In the genomic region with DNA sequence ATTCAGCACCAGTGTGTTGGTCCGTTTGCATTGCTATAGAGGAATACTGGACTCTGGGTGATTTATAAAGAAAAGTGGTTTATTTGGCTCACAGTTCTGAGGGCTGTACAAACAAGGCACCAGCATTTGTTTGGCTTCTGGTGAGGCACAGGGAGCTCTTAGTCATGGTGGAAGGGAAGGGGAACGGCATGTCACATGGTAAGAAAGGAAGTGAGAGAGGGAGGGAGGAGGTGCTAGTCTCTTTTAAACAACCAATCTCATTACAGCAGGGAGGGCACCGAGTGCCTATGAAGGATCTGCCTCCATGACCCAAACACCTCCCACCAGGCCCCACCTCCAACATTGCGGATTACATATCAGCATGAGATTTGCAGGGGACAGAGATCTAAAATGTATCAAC, we compare ENCODE assay signal across 15 cellular contexts.
DNase-seq lines count a peak whose midpoint lies in the region; ATAC-seq and TF ChIP-seq lines count a peak whose summit lies in the region.
"Had no signal": no experiment of that assay in that cellular context is flagged by ENCODE, and none has a peak within 500 bp of the region (broad histone marks: within the 10 kb centered on the region; RNA-seq: fewer than 3 reads in every experiment).

No MANE protein-coding gene starts in this region.

- no peak overlapping the region for H3K4me3 Mint-ChIP-seq in activated naive CD8-positive, alpha-beta T cell treated with anti-CD3 and anti-CD28 coated beads, Interleukin-2, amount 10 ng/mL, durations not matched to agents 7 days and 5 days
- H3K4me3 Mint-ChIP-seq in activated naive CD8-positive, alpha-beta T cell treated with anti-CD3 and anti-CD28 coated beads for 36 hours = no peak overlapping the region
- no peak overlapping the region for H3K4me3 Mint-ChIP-seq in activated T-helper 1 cell treated with anti-CD3 and anti-CD28 coated beads, Interleukin-12 subunit alpha, Interleukin-12 subunit beta, Interleukin-2, Interleukin-4 antibody, amounts not matched to agents 30 ng/mL and 10 ng/mL and 1 ng/mL, durations not matched to agents 14 hours and 24 hours and 36 hours
- H3K4me3 Mint-ChIP-seq: activated naive CD4-positive, alpha-beta T cell treated with anti-CD3 and anti-CD28 coated beads, Interleukin-2, amount 50 U/mL, for 24 hours; B cell had no signal

- H3K27ac ChIP-seq in uterus = peak overlapping the region; percentile 25 to 55
- H3K27ac ChIP-seq: sigmoid colon had no signal

- POLR2A ChIA-PET in activated naive CD8-positive, alpha-beta T cell treated with anti-CD3 and anti-CD28 coated beads, Interleukin-2, amount 10 ng/mL, durations not matched to agents 7 days and 5 days (lab: Charles Lee) = no interaction called here

- intact Hi-C loops in uterus (cut with DNase I; ENCODE audit: low total_unique reads) = no loop called here
- intact Hi-C loops in activated T-helper 1 cell treated with anti-CD3 and anti-CD28 coated beads, Interleukin-12 subunit alpha, Interleukin-12 subunit beta, Interleukin-2, Interleukin-4 antibody, amounts not matched to agents 30 ng/mL and 10 ng/mL and 1 ng/mL, durations not matched to agents 14 hours and 24 hours and 36 hours (cut with micrococcal nuclease) = no loop called here

- peaks cover 3% of the 10 kb centered on the region for H3K36me3 Mint-ChIP-seq in activated naive CD8-positive, alpha-beta T cell treated with anti-CD3 and anti-CD28 coated beads, Interleukin-2, amount 10 ng/mL, durations not matched to agents 7 days and 5 days
- no peaks in the 10 kb centered on the region for H3K36me3 Mint-ChIP-seq in activated naive CD8-positive, alpha-beta T cell treated with anti-CD3 and anti-CD28 coated beads for 36 hours
- peaks cover 7% of the 10 kb centered on the region for H3K36me3 Mint-ChIP-seq in activated T-helper 1 cell treated with anti-CD3 and anti-CD28 coated beads, Interleukin-12 subunit alpha, Interleukin-12 subunit beta, Interleukin-2, Interleukin-4 antibody, amounts not matched to agents 30 ng/mL and 10 ng/mL and 1 ng/mL, durations not matched to agents 14 hours and 24 hours and 36 hours (ENCODE audit: low read depth)

- H3K27ac Mint-ChIP-seq in activated naive CD8-positive, alpha-beta T cell treated with anti-CD3 and anti-CD28 coated beads, Interleukin-2, amount 10 ng/mL, durations not matched to agents 7 days and 5 days = no peak overlapping the region
- no peak overlapping the region for H3K27ac Mint-ChIP-seq in activated naive CD8-positive, alpha-beta T cell treated with anti-CD3 and anti-CD28 coated beads for 36 hours
- H3K27ac Mint-ChIP-seq in activated T-helper 1 cell treated with anti-CD3 and anti-CD28 coated beads, Interleukin-12 subunit alpha, Interleukin-12 subunit beta, Interleukin-2, Interleukin-4 antibody, amounts not matched to agents 30 ng/mL and 10 ng/mL and 1 ng/mL, durations not matched to agents 14 hours and 24 hours and 36 hours = no peak overlapping the region
- H3K27ac Mint-ChIP-seq: activated naive CD4-positive, alpha-beta T cell treated with anti-CD3 and anti-CD28 coated beads, Interleukin-2, amount 50 U/mL, for 24 hours; B cell had no signal

- TF ChIP-seq CTCF in epithelial cell of esophagus (IDR thresholded peaks at IDR 0.05; ENCODE audit: insufficient read depth, low read depth, low read length, missing control alignments) (no peak), uterus (IDR thresholded peaks at IDR 0.05) (no peak)

- no peaks in the 10 kb centered on the region for H3K4me1 ChIP-seq in uterus
- H3K4me1 ChIP-seq: sigmoid colon had no signal

- no peak for TF ChIP-seq POLR2A in uterus (IDR thresholded peaks at IDR 0.05)

- no peaks in the 10 kb centered on the region for H3K27me3 Mint-ChIP-seq in activated naive CD8-positive, alpha-beta T cell treated with anti-CD3 and anti-CD28 coated beads, Interleukin-2, amount 10 ng/mL, durations not matched to agents 7 days and 5 days
- no peaks in the 10 kb centered on the region for H3K27me3 Mint-ChIP-seq in activated naive CD8-positive, alpha-beta T cell treated with anti-CD3 and anti-CD28 coated beads for 36 hours
- H3K27me3 Mint-ChIP-seq in activated T-helper 1 cell treated with anti-CD3 and anti-CD28 coated beads, Interleukin-12 subunit alpha, Interleukin-12 subunit beta, Interleukin-2, Interleukin-4 antibody, amounts not matched to agents 30 ng/mL and 10 ng/mL and 1 ng/mL, durations not matched to agents 14 hours and 24 hours and 36 hours (ENCODE audit: insufficient read depth) = peaks cover 3% of the 10 kb centered on the region
- H3K27me3 Mint-ChIP-seq: activated naive CD4-positive, alpha-beta T cell treated with anti-CD3 and anti-CD28 coated beads, Interleukin-2, amount 50 U/mL, for 24 hours had no signal

- H3K4me3 ChIP-seq in epithelial cell of esophagus (ENCODE audit: low read length) (no peak overlapping the region), uterus (no peak overlapping the region)
- H3K4me3 ChIP-seq: sigmoid colon had no signal

- H3K4me1 Mint-ChIP-seq in activated naive CD8-positive, alpha-beta T cell treated with anti-CD3 and anti-CD28 coated beads, Interleukin-2, amount 10 ng/mL, durations not matched to agents 7 days and 5 days = peaks cover 14% of the 10 kb centered on the region
- peaks cover 15% of the 10 kb centered on the region for H3K4me1 Mint-ChIP-seq in activated naive CD8-positive, alpha-beta T cell treated with anti-CD3 and anti-CD28 coated beads for 36 hours
- H3K4me1 Mint-ChIP-seq in activated T-helper 1 cell treated with anti-CD3 and anti-CD28 coated beads, Interleukin-12 subunit alpha, Interleukin-12 subunit beta, Interleukin-2, Interleukin-4 antibody, amounts not matched to agents 30 ng/mL and 10 ng/mL and 1 ng/mL, durations not matched to agents 14 hours and 24 hours and 36 hours (ENCODE audit: low read depth) = peaks cover 30% of the 10 kb centered on the region
- H3K4me1 Mint-ChIP-seq: B cell had no signal

- no peaks in the 10 kb centered on the region for H3K36me3 ChIP-seq in uterus
- H3K36me3 ChIP-seq: sigmoid colon had no signal

- no peaks in the 10 kb centered on the region for H3K9me3 ChIP-seq in uterus
- H3K9me3 ChIP-seq: sigmoid colon had no signal

- no peaks in the 10 kb centered on the region for H3K27me3 ChIP-seq in uterus
- H3K27me3 ChIP-seq: sigmoid colon had no signal

- ATAC-seq in activated naive CD8-positive, alpha-beta T cell treated with anti-CD3 and anti-CD28 coated beads, Interleukin-2, amount 10 ng/mL, durations not matched to agents 7 days and 5 days (ENCODE audit: low read depth) = peak; percentile 45
- no peak for ATAC-seq in HG03139 (IDR thresholded peaks at IDR 0.05; ENCODE audit: unreplicated experiment)

- H3K9me3 Mint-ChIP-seq in activated naive CD8-positive, alpha-beta T cell treated with anti-CD3 and anti-CD28 coated beads, Interleukin-2, amount 10 ng/mL, durations not matched to agents 7 days and 5 days = peaks cover 4% of the 10 kb centered on the region
- no peaks in the 10 kb centered on the region for H3K9me3 Mint-ChIP-seq in activated naive CD8-positive, alpha-beta T cell treated with anti-CD3 and anti-CD28 coated beads for 36 hours
- H3K9me3 Mint-ChIP-seq in activated T-helper 1 cell treated with anti-CD3 and anti-CD28 coated beads, Interleukin-12 subunit alpha, Interleukin-12 subunit beta, Interleukin-2, Interleukin-4 antibody, amounts not matched to agents 30 ng/mL and 10 ng/mL and 1 ng/mL, durations not matched to agents 14 hours and 24 hours and 36 hours = peaks cover 16% of the 10 kb centered on the region
- H3K9me3 Mint-ChIP-seq: activated naive CD4-positive, alpha-beta T cell treated with anti-CD3 and anti-CD28 coated beads, Interleukin-2, amount 50 U/mL, for 24 hours had no signal

- no peak for DNase-seq in activated naive CD8-positive, alpha-beta T cell treated with anti-CD3 and anti-CD28 coated beads, Interleukin-2, amount 10 ng/mL, durations not matched to agents 7 days and 5 days
- no peak for DNase-seq in activated naive CD8-positive, alpha-beta T cell treated with anti-CD3 and anti-CD28 coated beads for 36 hours
- DNase-seq in NOMO-1 treated with DMSO at 0.1 percent for 48 hours (lab: John Stamatoyannopoulos, UW; ENCODE audit: unreplicated experiment) (peak; percentile 23), epithelial cell of esophagus (ENCODE audit: low read depth) (peak; percentile 88), uterus (no peak), dedifferentiated amniotic fluid mesenchymal stem cell (ENCODE audit: extremely low spot score) (no peak)
- no peak for DNase-seq in activated T-helper 1 cell treated with anti-CD3 and anti-CD28 coated beads, Interleukin-12 subunit alpha, Interleukin-12 subunit beta, Interleukin-2, Interleukin-4 antibody, amounts not matched to agents 30 ng/mL and 10 ng/mL and 1 ng/mL, durations not matched to agents 14 hours and 24 hours and 36 hours (ENCODE audit: low spot score)
- DNase-seq: activated CD4-positive, alpha-beta T cell treated with anti-CD3 and anti-CD28 coated beads, Interleukin-2, amount 50 U/mL, for 1 hour; midbrain; NCI-H1436 treated with DMSO at 0.1 percent for 48 hours; SHP77 treated with DMSO at 0.1 percent for 48 hours; sigmoid colon had no signal

Comparison
In these comparisons a context has a peak if more than half of its experiments do, and no peak if none do; other contexts are left out.
1. DNase-seq: peak in NOMO-1 treated with DMSO at 0.1 percent for 48 hours (single experiment) and epithelial cell of esophagus (single experiment); none in activated naive CD8-positive, alpha-beta T cell treated with anti-CD3 and anti-CD28 coated beads, Interleukin-2, amount 10 ng/mL, durations not matched to agents 7 days and 5 days (single experiment), activated naive CD8-positive, alpha-beta T cell treated with anti-CD3 and anti-CD28 coated beads for 36 hours (single experiment), uterus (0 of 2), activated T-helper 1 cell treated with anti-CD3 and anti-CD28 coated beads, Interleukin-12 subunit alpha, Interleukin-12 subunit beta, Interleukin-2, Interleukin-4 antibody, amounts not matched to agents 30 ng/mL and 10 ng/mL and 1 ng/mL, durations not matched to agents 14 hours and 24 hours and 36 hours (single experiment) and dedifferentiated amniotic fluid mesenchymal stem cell (single experiment).